In genomic region chr13:110114351-110114750, GRCh38 we compare ENCODE assay signal across 1 cellular context.
TF ChIP-seq lines count a peak whose summit lies in the region.

No MANE protein-coding gene starts in this region.

TF ChIP-seq in GM12878, 131 proteins besides CTCF, POLR2A, EP300 and RAD21 (continued from another document):
- TF ChIP-seq, protein P1, sequence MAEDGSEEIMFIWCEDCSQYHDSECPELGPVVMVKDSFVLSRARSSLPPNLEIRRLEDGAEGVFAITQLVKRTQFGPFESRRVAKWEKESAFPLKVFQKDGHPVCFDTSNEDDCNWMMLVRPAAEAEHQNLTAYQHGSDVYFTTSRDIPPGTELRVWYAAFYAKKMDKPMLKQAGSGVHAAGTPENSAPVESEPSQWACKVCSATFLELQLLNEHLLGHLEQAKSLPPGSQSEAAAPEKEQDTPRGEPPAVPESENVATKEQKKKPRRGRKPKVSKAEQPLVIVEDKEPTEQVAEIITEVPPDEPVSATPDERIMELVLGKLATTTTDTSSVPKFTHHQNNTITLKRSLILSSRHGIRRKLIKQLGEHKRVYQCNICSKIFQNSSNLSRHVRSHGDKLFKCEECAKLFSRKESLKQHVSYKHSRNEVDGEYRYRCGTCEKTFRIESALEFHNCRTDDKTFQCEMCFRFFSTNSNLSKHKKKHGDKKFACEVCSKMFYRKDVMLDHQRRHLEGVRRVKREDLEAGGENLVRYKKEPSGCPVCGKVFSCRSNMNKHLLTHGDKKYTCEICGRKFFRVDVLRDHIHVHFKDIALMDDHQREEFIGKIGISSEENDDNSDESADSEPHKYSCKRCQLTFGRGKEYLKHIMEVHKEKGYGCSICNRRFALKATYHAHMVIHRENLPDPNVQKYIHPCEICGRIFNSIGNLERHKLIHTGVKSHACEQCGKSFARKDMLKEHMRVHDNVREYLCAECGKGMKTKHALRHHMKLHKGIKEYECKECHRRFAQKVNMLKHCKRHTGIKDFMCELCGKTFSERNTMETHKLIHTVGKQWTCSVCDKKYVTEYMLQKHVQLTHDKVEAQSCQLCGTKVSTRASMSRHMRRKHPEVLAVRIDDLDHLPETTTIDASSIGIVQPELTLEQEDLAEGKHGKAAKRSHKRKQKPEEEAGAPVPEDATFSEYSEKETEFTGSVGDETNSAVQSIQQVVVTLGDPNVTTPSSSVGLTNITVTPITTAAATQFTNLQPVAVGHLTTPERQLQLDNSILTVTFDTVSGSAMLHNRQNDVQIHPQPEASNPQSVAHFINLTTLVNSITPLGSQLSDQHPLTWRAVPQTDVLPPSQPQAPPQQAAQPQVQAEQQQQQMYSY (CRISPR knock-in tag; IDR thresholded peaks at IDR 0.05): no peak
TF ChIP-seq in GM12878: peak in this region for 0.
